22 cellular contexts compared by ENCODE assay signal in genomic region chrX:109959356-109959871, GRCh38. TPM values are rescaled to one million over a fixed set of nuclear protein-coding genes. Genes with fewer than 3 reads are reported as not detected.
A peak's percentile ranks its signal among the peaks of the same experiment; 100 is the strongest.
DNase-seq lines count a peak whose midpoint lies in the region; ATAC-seq and TF ChIP-seq lines count a peak whose summit lies in the region.
"Had no signal": no experiment of that assay in that cellular context is flagged by ENCODE, and none has a peak within 500 bp of the region (broad histone marks: within the 10 kb centered on the region; RNA-seq: fewer than 3 reads in every experiment).

No MANE protein-coding gene starts in this region.

- DNase-seq in CMK (ENCODE audit: low read depth) (peak; percentile 88), PC-3 (peak; percentile 35), prostate gland (ENCODE audit: low spot score) (no peak), C1 segment of cervical spinal cord (lab: John Stamatoyannopoulos, UW) (no peak), nucleus accumbens (lab: John Stamatoyannopoulos, UW) (no peak)
- DNase-seq in Jurkat, Clone E6-1 (ENCODE audit: low read depth, low spot score), result peak; percentile 30
- no peak for DNase-seq in central memory CD8-positive, alpha-beta T cell (ENCODE audit: low spot score in 2 of 2)
- DNase-seq in stimulated activated CD4-positive, alpha-beta T cell treated with anti-CD3 and anti-CD28 coated beads, Interleukin-12 subunit alpha, Interleukin-12 subunit beta, amount 100 ng/mL, for 4 hours, result no peak
- DNase-seq: activated CD4-positive, alpha-beta memory T cell treated with anti-CD3 and anti-CD28 coated beads for 36 hours; activated naive CD8-positive, alpha-beta T cell treated with anti-CD3 and anti-CD28 coated beads for 36 hours; activated T-cell treated with anti-CD3 and anti-CD28 coated beads, Interleukin-2, amount 50 U/mL, for 48 hours; colonic mucosa; DMS53; GOT3; NCI-H1092; NCI-H526; RPMI8226; SW 1271; WERI-Rb-1 had no signal

- TF ChIP-seq CTCF in PC-3 (conservative IDR thresholded peaks at IDR 0.05; ENCODE audit: low read depth, low read length) (no peak), prostate gland (IDR thresholded peaks at IDR 0.05) (no peak)

- H3K4me1 ChIP-seq in PC-3 (ENCODE audit: insufficient read depth, low read length), result peaks cover 10% of the 10 kb centered on the region
- H3K4me1 ChIP-seq in prostate gland (replicated peaks), result no peaks in the 10 kb centered on the region
- H3K4me1 ChIP-seq: colonic mucosa, tibial nerve had no signal

- no peaks in the 10 kb centered on the region for H3K9me3 ChIP-seq in PC-3 (ENCODE audit: low read length)
- no peaks in the 10 kb centered on the region for H3K9me3 ChIP-seq in prostate gland
- H3K9me3 ChIP-seq: colonic mucosa, tibial nerve had no signal

- CTCF ChIA-PET in PC-3 (lab: Charles Lee), result no interaction called here

- BruUV-seq in PC-3 (replicated peaks; lab: Mats Ljungman, UMichigan), result no TSS peak

- H3K9me2 ChIP-seq in PC-3 (replicated peaks; ENCODE audit: low read length), result no peaks in the 10 kb centered on the region

- POLR2A ChIA-PET in PC-3 (lab: Charles Lee; ENCODE audit: unreplicated experiment), result no interaction called here

- ATAC-seq in PC-3, result no peak
- ATAC-seq in central memory CD8-positive, alpha-beta T cell (replicated peaks; ENCODE audit: extremely low read depth, poor library complexity, severe bottlenecking), result peak; percentile 24

- H3K4me2 ChIP-seq in PC-3 (ENCODE audit: low read length), result no peak overlapping the region

- no peaks in the 10 kb centered on the region for H3F3A ChIP-seq in PC-3 (ENCODE audit: low read length, unreplicated experiment)

- H3K27me3 Mint-ChIP-seq in central memory CD8-positive, alpha-beta T cell, result no peaks in the 10 kb centered on the region
- H3K27me3 Mint-ChIP-seq: activated CD4-positive, alpha-beta memory T cell treated with anti-CD3 and anti-CD28 coated beads for 36 hours; activated naive CD8-positive, alpha-beta T cell treated with anti-CD3 and anti-CD28 coated beads for 36 hours had no signal

- intact Hi-C loops in PC-3 (cut with micrococcal nuclease) (no loop called here), prostate gland (cut with DNase I) (no loop called here)

- no peak overlapping the region for H2AFZ ChIP-seq in PC-3 (ENCODE audit: low read length)

- no peak overlapping the region for H3K27ac Mint-ChIP-seq in central memory CD8-positive, alpha-beta T cell (ENCODE audit: low read depth)
- H3K27ac Mint-ChIP-seq: activated CD4-positive, alpha-beta memory T cell treated with anti-CD3 and anti-CD28 coated beads for 36 hours; activated naive CD8-positive, alpha-beta T cell treated with anti-CD3 and anti-CD28 coated beads for 36 hours had no signal

- no peak overlapping the region for H3K4me3 Mint-ChIP-seq in central memory CD8-positive, alpha-beta T cell
- H3K4me3 Mint-ChIP-seq: activated CD4-positive, alpha-beta memory T cell treated with anti-CD3 and anti-CD28 coated beads for 36 hours; activated naive CD8-positive, alpha-beta T cell treated with anti-CD3 and anti-CD28 coated beads for 36 hours; neural crest cell had no signal

- no peak overlapping the region for H3K9ac ChIP-seq in PC-3 (ENCODE audit: low read length)

- no peaks in the 10 kb centered on the region for H3K36me3 ChIP-seq in PC-3 (ENCODE audit: low read depth, low read length)
- no peaks in the 10 kb centered on the region for H3K36me3 ChIP-seq in prostate gland
- H3K36me3 ChIP-seq: colonic mucosa, tibial nerve, WERI-Rb-1 had no signal

- no peaks in the 10 kb centered on the region for H4K20me1 ChIP-seq in PC-3 (ENCODE audit: low read length)

- H3K4me1 Mint-ChIP-seq in central memory CD8-positive, alpha-beta T cell, result peaks cover 16% of the 10 kb centered on the region
- H3K4me1 Mint-ChIP-seq: activated naive CD8-positive, alpha-beta T cell treated with anti-CD3 and anti-CD28 coated beads for 36 hours; neural crest cell had no signal

- H3K79me2 ChIP-seq in PC-3 (ENCODE audit: low read length), result no peaks in the 10 kb centered on the region

- H3K4me3 ChIP-seq in Jurkat, Clone E6-1 (ENCODE audit: low read length), result no peak overlapping the region
- no peak overlapping the region for H3K4me3 ChIP-seq in PC-3 (ENCODE audit: low read length)
- no peak overlapping the region for H3K4me3 ChIP-seq in prostate gland
- H3K4me3 ChIP-seq: colonic mucosa, tibial nerve had no signal

- no peak overlapping the region for H3K27ac ChIP-seq in PC-3 (ENCODE audit: low read length)
- H3K27ac ChIP-seq in prostate gland, result no peak overlapping the region
- H3K27ac ChIP-seq: C4-2B, colonic mucosa, tibial nerve, WERI-Rb-1 had no signal

- TF ChIP-seq POLR2A in prostate gland (IDR thresholded peaks at IDR 0.05), result no peak

- H3K27me3 ChIP-seq in PC-3 (ENCODE audit: low read length), result no peaks in the 10 kb centered on the region
- H3K27me3 ChIP-seq in prostate gland (replicated peaks; ENCODE audit: insufficient read depth), result no peaks in the 10 kb centered on the region
- H3K27me3 ChIP-seq: colonic mucosa had no signal

- H3K9me3 Mint-ChIP-seq in central memory CD8-positive, alpha-beta T cell, result no peaks in the 10 kb centered on the region
- H3K9me3 Mint-ChIP-seq: activated CD4-positive, alpha-beta memory T cell treated with anti-CD3 and anti-CD28 coated beads for 36 hours; activated naive CD8-positive, alpha-beta T cell treated with anti-CD3 and anti-CD28 coated beads for 36 hours; neural crest cell had no signal

- no peaks in the 10 kb centered on the region for H3K36me3 Mint-ChIP-seq in central memory CD8-positive, alpha-beta T cell (ENCODE audit: insufficient read depth)
- H3K36me3 Mint-ChIP-seq: activated CD4-positive, alpha-beta memory T cell treated with anti-CD3 and anti-CD28 coated beads for 36 hours; activated naive CD8-positive, alpha-beta T cell treated with anti-CD3 and anti-CD28 coated beads for 36 hours had no signal

RNA-seq across cellular contexts. Expression of gene TMEM164, which starts 43.5 kb away (rescaled TPM):
- polyA plus RNA-seq in Jurkat, Clone E6-1 (2012; ENCODE audit: insufficient read depth, insufficient read length), result 15.2 TPM
- total RNA-seq in PC-3 (2014; rRNA removed), result 23.7 and 26.6 TPM in 2 replicates
- total RNA-seq in prostate gland, result 100 to 1,000 TPM in 1 of 2 donors, 10 to 100 TPM in 1; 45.5 to 445 TPM

Comparison
In these comparisons a context has a peak if more than half of its experiments do, and no peak if none do; other contexts are left out.
1. DNase-seq: peak in CMK (single experiment), Jurkat, Clone E6-1 (single experiment) and PC-3 (single experiment); none in central memory CD8-positive, alpha-beta T cell (0 of 2), stimulated activated CD4-positive, alpha-beta T cell treated with anti-CD3 and anti-CD28 coated beads, Interleukin-12 subunit alpha, Interleukin-12 subunit beta, amount 100 ng/mL, for 4 hours (single experiment), prostate gland (single experiment), C1 segment of cervical spinal cord (0 of 14) and nucleus accumbens (0 of 56).